In genomic region chr1:183244466-183244865, GRCh38 we compare ENCODE assay signal across 13 cellular contexts. TPM values are rescaled to one million over a fixed set of nuclear protein-coding genes. Genes with fewer than 3 reads are reported as not detected.
DNase-seq lines count a peak whose midpoint lies in the region; ATAC-seq and TF ChIP-seq lines count a peak whose summit lies in the region.
"Had no signal": no experiment of that assay in that cellular context is flagged by ENCODE, and none has a peak within 500 bp of the region (broad histone marks: within the 10 kb centered on the region; RNA-seq: fewer than 3 reads in every experiment).

No MANE protein-coding gene starts in this region.

- no peak overlapping the region for H3K27ac ChIP-seq in osteoblast (ENCODE audit: low read depth, low read length)
- H3K27ac ChIP-seq: C4-2B, pancreas had no signal

- no peaks in the 10 kb centered on the region for H4K20me1 ChIP-seq in osteoblast (ENCODE audit: insufficient read depth, low read length)

- H3K4me3 ChIP-seq in fibroblast of the aortic adventitia (ENCODE audit: low read depth, low read length), result no peak overlapping the region
- H3K4me3 ChIP-seq in osteoblast (ENCODE audit: insufficient read depth, low read length), result no peak overlapping the region
- H3K4me3 ChIP-seq: pancreas had no signal

- ATAC-seq in HG03280 (IDR thresholded peaks at IDR 0.05; ENCODE audit: unreplicated experiment), result no peak

- no peak overlapping the region for H2AFZ ChIP-seq in osteoblast (ENCODE audit: low read length)

- no peak overlapping the region for H3K4me2 ChIP-seq in osteoblast (ENCODE audit: insufficient read depth, low read length)

- peaks cover 33% of the 10 kb centered on the region for H3K4me1 ChIP-seq in osteoblast (ENCODE audit: insufficient read depth, low read length)
- H3K4me1 ChIP-seq: pancreas had no signal

- H3K27me3 ChIP-seq in osteoblast (ENCODE audit: insufficient read depth, low read length), result no peaks in the 10 kb centered on the region
- H3K27me3 ChIP-seq: pancreas had no signal

- DNase-seq in AG20443 (ENCODE audit: low spot score) (peak; percentile 70), NCI-H69 (lab: John Stamatoyannopoulos, UW) (peak; percentile 38), fibroblast of the aortic adventitia (ENCODE audit: low read depth) (peak; percentile 99), osteoblast (ENCODE audit: insufficient read length, low spot score, missing footprints) (peak; percentile 83), middle frontal gyrus (ENCODE audit: extremely low spot score, low spot score) (no peak), hypothalamus (lab: John Stamatoyannopoulos, UW) (no peak), NCI-H526 (lab: John Stamatoyannopoulos, UW) (no peak)
- DNase-seq: activated T-cell treated with anti-CD3 and anti-CD28 coated beads, Interleukin-2, amount 50 U/mL, for 24 hours; NCI-H748 treated with DMSO at 0.1 percent for 48 hours; T-helper 9 cell had no signal

- no peaks in the 10 kb centered on the region for H3K79me2 ChIP-seq in osteoblast (ENCODE audit: insufficient read depth, low read length)

- H3K9me3 ChIP-seq in osteoblast (ENCODE audit: low read depth, low read length), result no peaks in the 10 kb centered on the region
- H3K9me3 ChIP-seq: pancreas had no signal

- H3K36me3 ChIP-seq in osteoblast (ENCODE audit: insufficient read depth, low read length), result no peaks in the 10 kb centered on the region
- H3K36me3 ChIP-seq: pancreas had no signal

- TF ChIP-seq CTCF in fibroblast of the aortic adventitia (IDR thresholded peaks at IDR 0.05; ENCODE audit: insufficient read depth, low read length) (no peak), osteoblast (IDR thresholded peaks at IDR 0.05; ENCODE audit: extremely low read depth, low read depth, low read length) (no peak)

RNA-seq across cellular contexts. Expression of gene LAMC2, which starts 58.4 kb away (rescaled TPM):
- total RNA-seq in fibroblast of the aortic adventitia (ENCODE audit: low replicate concordance), result 2.0 and 2.8 TPM in 2 replicates
- 3.3 and 3.5 TPM in 2 replicates for total RNA-seq in osteoblast

Comparison
In these comparisons a context has a peak if more than half of its experiments do, and no peak if none do; other contexts are left out.
1. DNase-seq: peak in AG20443 (single experiment), NCI-H69 (single experiment), fibroblast of the aortic adventitia (single experiment) and osteoblast (single experiment); none in middle frontal gyrus (single experiment), hypothalamus (0 of 51) and NCI-H526 (0 of 2).